10 cellular contexts compared by ENCODE assay signal in the genomic region with DNA sequence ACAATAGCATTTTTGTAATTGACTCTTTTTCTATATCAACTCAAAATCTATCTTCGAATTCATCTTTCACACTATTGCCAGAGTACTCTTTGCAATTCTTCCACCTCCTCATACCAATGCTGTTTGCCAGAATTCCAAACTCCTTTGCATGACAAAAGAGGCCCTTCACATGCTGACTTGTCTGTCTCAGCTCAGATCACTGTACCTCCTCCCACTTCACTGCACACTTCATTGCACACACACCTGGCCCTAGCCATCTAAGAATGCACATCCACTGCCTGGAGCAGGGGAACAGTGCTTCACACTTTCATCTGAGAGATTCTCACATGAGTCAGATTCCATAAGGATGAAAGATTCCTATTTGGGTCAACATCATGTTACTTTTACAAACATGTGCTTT. TPM values are rescaled to one million over a fixed set of nuclear protein-coding genes. Genes with fewer than 3 reads are reported as not detected.
A peak's percentile ranks its signal among the peaks of the same experiment; 100 is the strongest.
DNase-seq lines count a peak whose midpoint lies in the region; ATAC-seq and TF ChIP-seq lines count a peak whose summit lies in the region.
"Had no signal": no experiment of that assay in that cellular context is flagged by ENCODE, and none has a peak within 500 bp of the region (broad histone marks: within the 10 kb centered on the region; RNA-seq: fewer than 3 reads in every experiment).

No MANE protein-coding gene starts in this region.

- no peak overlapping the region for H3K27ac Mint-ChIP-seq in CD8-positive, alpha-beta memory T cell

- TF ChIP-seq CTCF in left lung (IDR thresholded peaks at IDR 0.05) (no peak), tibial artery (IDR thresholded peaks at IDR 0.05) (no peak)

- H3K36me3 ChIP-seq in left lung: no peaks in the 10 kb centered on the region
- H3K36me3 ChIP-seq in tibial artery: no peaks in the 10 kb centered on the region
- H3K36me3 ChIP-seq in CD8-positive, alpha-beta memory T cell (ENCODE audit: insufficient read depth, low read length): no peaks in the 10 kb centered on the region
- H3K36me3 ChIP-seq in effector memory CD4-positive, alpha-beta T cell (ENCODE audit: control insufficient read depth, insufficient read depth, low read length): no peaks in the 10 kb centered on the region

- H3K36me3 Mint-ChIP-seq in CD8-positive, alpha-beta memory T cell: no peaks in the 10 kb centered on the region

- intact Hi-C loops in left lung (cut with DNase I): no loop called here
- intact Hi-C loops in tibial artery (cut with DNase I; ENCODE audit: low total_unique reads): no loop called here

- no peak overlapping the region for H3K4me3 ChIP-seq in left lung
- H3K4me3 ChIP-seq in tibial artery: no peak overlapping the region
- H3K4me3 ChIP-seq in CD8-positive, alpha-beta memory T cell (ENCODE audit: low read length): no peak overlapping the region
- H3K4me3 ChIP-seq in effector memory CD4-positive, alpha-beta T cell (ENCODE audit: insufficient read depth, low read depth, low read length, poor library complexity, severe bottlenecking): no peak overlapping the region

- no peak overlapping the region for H3K4me3 Mint-ChIP-seq in CD8-positive, alpha-beta memory T cell

- H3K27me3 Mint-ChIP-seq in CD8-positive, alpha-beta memory T cell: peaks cover 5 to 8% of the 10 kb centered on the region in 2 donors

- CTCF ChIA-PET in CD8-positive, alpha-beta memory T cell (lab: Charles Lee): no interaction called here

- POLR2A ChIA-PET in CD8-positive, alpha-beta memory T cell (lab: Charles Lee): no interaction called here

- H3K4me1 ChIP-seq in left lung (peaks cover 0 to 10% of the 10 kb centered on the region in 2 donors), tibial artery (no peaks in the 10 kb centered on the region)
- no peaks in the 10 kb centered on the region for H3K4me1 ChIP-seq in CD8-positive, alpha-beta memory T cell (ENCODE audit: insufficient read depth, low read length)
- H3K4me1 ChIP-seq in effector memory CD4-positive, alpha-beta T cell (ENCODE audit: control insufficient read depth, insufficient read depth, low read length, poor library complexity, severe bottlenecking): no peaks in the 10 kb centered on the region

- DNase-seq in NCI-H345 treated with DMSO at 0.1 percent for 48 hours (lab: John Stamatoyannopoulos, UW; ENCODE audit: unreplicated experiment) (peak; percentile 10), left lung (no peak), tibial artery (no peak), Kasumi-1 (lab: John Stamatoyannopoulos, UW) (no peak)
- no peak for DNase-seq in CD8-positive, alpha-beta memory T cell
- DNase-seq in effector memory CD4-positive, alpha-beta T cell: no peak
- DNase-seq: DND-41, NCI-H446 treated with DMSO at 0.1 percent for 48 hours had no signal

- peak; percentile 39 for ATAC-seq in GM19043 (IDR thresholded peaks at IDR 0.05; ENCODE audit: low read depth, unreplicated experiment)
- peak; percentile 68 for ATAC-seq in HG02870 (IDR thresholded peaks at IDR 0.05; ENCODE audit: unreplicated experiment)
- peak; percentile 49 for ATAC-seq in left lung

- H3K27ac ChIP-seq in left lung (no peak overlapping the region), tibial artery (no peak overlapping the region)
- no peak overlapping the region for H3K27ac ChIP-seq in CD8-positive, alpha-beta memory T cell (ENCODE audit: low read depth, low read length)
- H3K27ac ChIP-seq in effector memory CD4-positive, alpha-beta T cell (ENCODE audit: insufficient read depth, low read length, poor library complexity, severe bottlenecking): no peak overlapping the region

- no peaks in the 10 kb centered on the region for H3K27me3 ChIP-seq in left lung
- H3K27me3 ChIP-seq in tibial artery: no peaks in the 10 kb centered on the region
- no peaks in the 10 kb centered on the region for H3K27me3 ChIP-seq in CD8-positive, alpha-beta memory T cell (ENCODE audit: insufficient read depth, low read length, poor library complexity, severe bottlenecking)
- no peaks in the 10 kb centered on the region for H3K27me3 ChIP-seq in effector memory CD4-positive, alpha-beta T cell (replicated peaks; ENCODE audit: control insufficient read depth, insufficient read depth, low read length, poor library complexity, severe bottlenecking)

- H3K9me3 Mint-ChIP-seq in CD8-positive, alpha-beta memory T cell: no peaks in the 10 kb centered on the region

- no peaks in the 10 kb centered on the region for H3K4me1 Mint-ChIP-seq in CD8-positive, alpha-beta memory T cell

- H3K9me3 ChIP-seq in left lung: no peaks in the 10 kb centered on the region
- H3K9me3 ChIP-seq in tibial artery: no peaks in the 10 kb centered on the region
- no peaks in the 10 kb centered on the region for H3K9me3 ChIP-seq in CD8-positive, alpha-beta memory T cell (ENCODE audit: low read length)
- no peaks in the 10 kb centered on the region for H3K9me3 ChIP-seq in effector memory CD4-positive, alpha-beta T cell (ENCODE audit: control insufficient read depth, low read length)

RNA-seq across cellular contexts. Expression of a gene that starts 56.5 kb away (rescaled TPM):
- 10 to 100 TPM; 12.1 to 13.8 TPM for total RNA-seq in left lung
- under 1 TPM; 0.24 to 0.63 TPM for total RNA-seq in CD8-positive, alpha-beta memory T cell
- 0.08 TPM for polyA plus RNA-seq in CD8-positive, alpha-beta memory T cell

Comparison
In these comparisons a context has a peak if more than half of its experiments do, and no peak if none do; other contexts are left out.
1. RNA of a gene that starts 56.5 kb away (total RNA-seq): 12.1 to 13.8 TPM in left lung; 0.24 to 0.63 TPM in CD8-positive, alpha-beta memory T cell; every median in the first group is over 4 times any median in the second.
2. Peak in every context shown above with its lines, with median percentiles within 50 percentile points of each other: ATAC-seq.